10 cellular contexts compared by ENCODE assay signal in the genomic region with DNA sequence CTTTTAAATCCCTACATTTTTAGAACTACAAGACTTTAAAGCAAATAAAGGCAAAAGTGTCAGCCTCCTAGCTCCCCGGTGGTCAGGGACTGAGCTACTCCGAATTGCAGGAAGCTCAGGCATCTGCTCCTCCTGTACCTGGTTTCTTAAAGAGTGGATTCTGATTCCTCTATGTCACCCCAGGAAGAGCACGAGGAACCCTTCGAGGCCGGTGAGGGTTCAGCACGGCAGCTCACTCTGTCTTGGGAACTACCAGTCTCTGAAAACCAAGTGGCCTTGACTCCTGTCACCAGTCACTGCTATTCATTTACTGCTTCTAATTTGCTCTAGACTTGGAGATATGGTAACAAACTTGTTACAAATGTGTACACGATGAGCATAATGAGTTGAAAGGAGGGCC. TPM values are rescaled to one million over a fixed set of nuclear protein-coding genes. Genes with fewer than 3 reads are reported as not detected.
DNase-seq lines count a peak whose midpoint lies in the region; ATAC-seq and TF ChIP-seq lines count a peak whose summit lies in the region.
"Had no signal": no experiment of that assay in that cellular context is flagged by ENCODE, and none has a peak within 500 bp of the region (broad histone marks: within the 10 kb centered on the region; RNA-seq: fewer than 3 reads in every experiment).

No MANE protein-coding gene starts in this region.

- H3K27me3 ChIP-seq in HUES6 (ENCODE audit: control insufficient read depth, insufficient read depth, low read length) (peaks cover 6% of the 10 kb centered on the region; the same call in 1 of the 2 replicates), lung (ENCODE audit: control insufficient read depth, insufficient read depth) (no peaks in the 10 kb centered on the region), subcutaneous abdominal adipose tissue (ENCODE audit: control insufficient read depth in 5 of 5, insufficient read depth in 4 of 5, low read length in 5 of 5) (no peaks in the 10 kb centered on the region)

- peak overlapping the region; percentile 82 to 90 (median 85) for H3K4me3 Mint-ChIP-seq in brain
- H3K4me3 Mint-ChIP-seq in activated naive CD8-positive, alpha-beta T cell treated with anti-CD3 and anti-CD28 coated beads, Interleukin-2, amount 50 U/mL, for 24 hours, result no peak overlapping the region
- H3K4me3 Mint-ChIP-seq: activated CD4-positive, alpha-beta memory T cell treated with anti-CD3 and anti-CD28 coated beads, Interleukin-2, amount 10 ng/mL, durations not matched to agents 7 days and 5 days; dendritic cell treated with granulocyte-macrophage colony-stimulating factor and Interleukin-4, amounts not matched to agents 40 ng/mL and 50 ng/mL, for 4 days had no signal

- peak overlapping the region; percentile 81 to 95 (median 94) for H3K27ac Mint-ChIP-seq in brain
- H3K27ac Mint-ChIP-seq in activated naive CD8-positive, alpha-beta T cell treated with anti-CD3 and anti-CD28 coated beads, Interleukin-2, amount 50 U/mL, for 24 hours, result no peak overlapping the region
- H3K27ac Mint-ChIP-seq: activated CD4-positive, alpha-beta memory T cell treated with anti-CD3 and anti-CD28 coated beads, Interleukin-2, amount 10 ng/mL, durations not matched to agents 7 days and 5 days had no signal

- DNase-seq in lung (ENCODE audit: low spot score), result no peak
- DNase-seq in cerebellar nuclear complex (lab: John Stamatoyannopoulos, UW), result no peak
- no peak for DNase-seq in activated CD4-positive, CD25-positive, alpha-beta regulatory T cell (lab: John Stamatoyannopoulos, UW)
- DNase-seq in HCEC 1CT, result no peak
- no peak for DNase-seq in activated naive CD8-positive, alpha-beta T cell treated with anti-CD3 and anti-CD28 coated beads, Interleukin-2, amount 50 U/mL, for 24 hours
- DNase-seq: activated CD4-positive, alpha-beta memory T cell treated with anti-CD3 and anti-CD28 coated beads, Interleukin-2, amount 10 ng/mL, durations not matched to agents 7 days and 5 days had no signal

- H3K4me3 ChIP-seq in HUES6 (ENCODE audit: low read depth, low read length) (no peak overlapping the region), lung (no peak overlapping the region), subcutaneous abdominal adipose tissue (ENCODE audit: low read depth in 1 of 5, low read length in 5 of 5) (peak overlapping the region; percentile 33 to 97 (median 93))

- H3K36me3 ChIP-seq in HUES6 (ENCODE audit: control insufficient read depth, insufficient read depth, low read length) (no peaks in the 10 kb centered on the region), lung (ENCODE audit: control insufficient read depth in 2 of 2, insufficient read depth in 2 of 2, low read length in 2 of 2) (no peaks in the 10 kb centered on the region), subcutaneous abdominal adipose tissue (ENCODE audit: control insufficient read depth in 5 of 5, insufficient read depth in 5 of 5, low read length in 5 of 5) (no peaks in the 10 kb centered on the region)

- H3K9ac ChIP-seq in HUES6 (ENCODE audit: low read length) (peak overlapping the region; percentile 34), subcutaneous abdominal adipose tissue (ENCODE audit: low read length in 5 of 5) (peak overlapping the region in 4 of 5 donors; percentile 58 to 98 (median 78))

- no peaks in the 10 kb centered on the region for H3K9me3 Mint-ChIP-seq in brain
- no peaks in the 10 kb centered on the region for H3K9me3 Mint-ChIP-seq in activated naive CD8-positive, alpha-beta T cell treated with anti-CD3 and anti-CD28 coated beads, Interleukin-2, amount 50 U/mL, for 24 hours
- H3K9me3 Mint-ChIP-seq: activated CD4-positive, alpha-beta memory T cell treated with anti-CD3 and anti-CD28 coated beads, Interleukin-2, amount 10 ng/mL, durations not matched to agents 7 days and 5 days; dendritic cell treated with granulocyte-macrophage colony-stimulating factor and Interleukin-4, amounts not matched to agents 40 ng/mL and 50 ng/mL, for 4 days had no signal

- H3K9me3 ChIP-seq in HUES6 (ENCODE audit: control insufficient read depth, insufficient read depth, low read depth, low read length) (no peaks in the 10 kb centered on the region), lung (ENCODE audit: control insufficient read depth in 2 of 2, insufficient read depth in 1 of 2, low read length in 1 of 2) (no peaks in the 10 kb centered on the region), subcutaneous abdominal adipose tissue (ENCODE audit: control insufficient read depth in 5 of 5, low read length in 5 of 5) (no peaks in the 10 kb centered on the region)

- peaks cover 70% of the 10 kb centered on the region for H3K4me1 Mint-ChIP-seq in brain
- peaks cover 47% of the 10 kb centered on the region for H3K4me1 Mint-ChIP-seq in activated naive CD8-positive, alpha-beta T cell treated with anti-CD3 and anti-CD28 coated beads, Interleukin-2, amount 50 U/mL, for 24 hours

- ATAC-seq in lung (ENCODE audit: insufficient read depth, low FRiP score), result no peak
- no peak for ATAC-seq in activated naive CD8-positive, alpha-beta T cell treated with anti-CD3 and anti-CD28 coated beads, Interleukin-2, amount 50 U/mL, for 24 hours

- H3K36me3 Mint-ChIP-seq in brain, result peaks cover 10% of the 10 kb centered on the region
- no peaks in the 10 kb centered on the region for H3K36me3 Mint-ChIP-seq in activated naive CD8-positive, alpha-beta T cell treated with anti-CD3 and anti-CD28 coated beads, Interleukin-2, amount 50 U/mL, for 24 hours (ENCODE audit: low read depth)

- WGBS in lung, 2 donors, result 56 to 77% methylated on average over 7 of the region's 7 CpGs

- H3K27ac ChIP-seq in HUES6 (ENCODE audit: low read depth, low read length), result 0 out of 2 replicates have a peak overlapping the region, but pooled peaks have one; percentile 17
- peak overlapping the region; percentile 78 to 97 for H3K27ac ChIP-seq in lung (ENCODE audit: low read depth in 1 of 2, low read length in 1 of 2)
- peak overlapping the region; percentile 97 for H3K27ac ChIP-seq in subcutaneous abdominal adipose tissue (ENCODE audit: low read depth, low read length)

- H3K4me1 ChIP-seq in HUES6 (ENCODE audit: control insufficient read depth, insufficient read depth, low read length) (peaks cover 39% of the 10 kb centered on the region), lung (ENCODE audit: control insufficient read depth in 2 of 2, insufficient read depth in 2 of 2, low read length in 2 of 2) (peaks cover 12 to 33% of the 10 kb centered on the region in 2 donors), subcutaneous abdominal adipose tissue (ENCODE audit: control insufficient read depth in 5 of 5, insufficient read depth in 5 of 5, low read length in 5 of 5) (peaks cover 16 to 65% (median 60%) of the 10 kb centered on the region in 5 donors)

- H3K27me3 Mint-ChIP-seq in brain, result peaks cover 4% of the 10 kb centered on the region
- no peaks in the 10 kb centered on the region for H3K27me3 Mint-ChIP-seq in activated naive CD8-positive, alpha-beta T cell treated with anti-CD3 and anti-CD28 coated beads, Interleukin-2, amount 50 U/mL, for 24 hours
- H3K27me3 Mint-ChIP-seq: activated CD4-positive, alpha-beta memory T cell treated with anti-CD3 and anti-CD28 coated beads, Interleukin-2, amount 10 ng/mL, durations not matched to agents 7 days and 5 days had no signal

- TF ChIP-seq CTCF in brain (conservative IDR thresholded peaks at IDR 0.05), result no peak
- TF ChIP-seq CTCF in lung (IDR thresholded peaks at IDR 0.05; ENCODE audit: control extremely low read depth, extremely low read depth), result no peak

RNA-seq across cellular contexts. Expression of a gene that starts 2.3 kb away (rescaled TPM):
- 5.6 TPM for polyA plus RNA-seq in brain (ENCODE audit: insufficient read depth, low read depth, low replicate concordance)
- 10 to 100 TPM; 15.0 to 27.1 TPM for total RNA-seq in lung
- polyA plus RNA-seq in lung, result 1 to 10 TPM; 4.1 to 6.0 TPM

RNA-seq across cellular contexts. Expression of a gene that starts 34.2 kb away (rescaled TPM):
- 7.9 TPM for polyA plus RNA-seq in brain (ENCODE audit: insufficient read depth, low read depth, low replicate concordance)
- total RNA-seq in lung, result 10 to 100 TPM; 19.5 to 41.0 TPM
- polyA plus RNA-seq in lung, result 10 to 100 TPM in 1 of 2 donors, 1 to 10 TPM in 1; 8.9 to 10.0 TPM

RNA-seq across cellular contexts. Expression of a gene that starts 46.3 kb away (rescaled TPM):
- polyA plus RNA-seq in brain (ENCODE audit: insufficient read depth, low read depth, low replicate concordance) (572 TPM), lung (10 to 100 TPM in 1 of 2 donors, 1 to 10 TPM in 1; 9.8 to 11.6 TPM)
- 10 to 100 TPM in 1 of 2 donors, 1 to 10 TPM in 1; 4.4 to 12.5 TPM for total RNA-seq in lung

Comparison
In these comparisons a context has a peak if more than half of its experiments do, and no peak if none do; other contexts are left out.
1. H3K27ac ChIP-seq: peak in every context shown above with its lines; median percentile 97 in subcutaneous abdominal adipose tissue; 88 in lung; 17 in HUES6.
2. H3K4me3 ChIP-seq: peak in subcutaneous abdominal adipose tissue (5 of 5); none in HUES6 (single experiment) and lung (single experiment).
3. RNA of a gene that starts 46.3 kb away (polyA plus RNA-seq): 572 TPM in brain (single experiment); 9.8 to 11.6 TPM in lung; every median in the first group is over 10 times any median in the second.